ENCODE assay signal across 7 cellular contexts in the genomic region with DNA sequence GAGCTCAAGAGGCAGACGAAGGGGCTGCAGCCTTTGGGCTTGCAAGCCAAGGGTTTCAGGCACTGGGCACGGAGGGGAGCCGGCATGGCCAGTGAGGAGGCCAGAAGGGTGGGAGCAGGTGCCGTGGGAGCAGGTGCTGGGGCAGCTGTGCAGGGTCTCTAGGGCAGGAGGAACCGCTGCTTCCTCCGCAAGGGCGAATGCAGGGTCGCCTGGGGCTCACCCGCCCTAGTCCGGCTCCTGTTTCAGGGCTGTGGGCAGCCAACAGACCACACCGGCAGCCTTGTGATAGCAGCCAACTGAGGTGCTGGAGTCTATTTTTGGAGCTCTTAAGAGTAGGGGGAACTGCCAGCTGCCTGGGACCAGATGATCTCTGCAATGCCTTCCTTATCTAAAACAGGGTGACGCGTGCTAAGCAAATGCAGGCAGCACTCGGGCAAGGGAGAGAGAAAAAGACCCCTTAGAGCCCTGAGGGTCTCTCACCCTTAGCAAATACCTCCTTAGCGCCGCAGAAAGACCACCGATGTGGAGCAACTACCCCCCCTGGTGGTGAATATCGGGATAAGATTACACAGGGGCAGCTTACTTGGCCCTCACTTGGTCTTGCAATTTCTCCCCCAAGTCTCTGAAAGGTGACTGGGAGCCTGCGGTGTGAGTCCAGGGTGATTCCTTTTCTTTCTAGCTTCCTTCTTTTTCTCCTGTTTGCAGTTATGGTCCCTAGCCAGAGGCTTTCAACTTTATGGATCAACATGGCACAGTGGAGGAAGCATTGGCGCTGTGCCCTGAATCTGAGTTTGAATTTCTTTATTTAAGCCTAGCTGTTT. TPM values are rescaled to one million over a fixed set of nuclear protein-coding genes. Genes with fewer than 3 reads are reported as not detected.
DNase-seq lines count a peak whose midpoint lies in the region; ATAC-seq, FAIRE-seq and TF ChIP-seq lines count a peak whose summit lies in the region.

No MANE protein-coding gene starts in this region.

- FAIRE-seq in GM12892 (lab: Jason Lieb, UNC): peak; percentile 80

- TF ChIP-seq POLR2A in GM12892 (IDR thresholded peaks at IDR 0.05; ENCODE audit: low read depth, low read length) (no peak), erythroblast (IDR thresholded peaks at IDR 0.05; ENCODE audit: low read length) (no peak)

- H3K4me1 Mint-ChIP-seq in stimulated activated effector memory CD8-positive, alpha-beta T cell treated with anti-CD3 and anti-CD28 coated beads, Interleukin-12 subunit alpha, Interleukin-12 subunit beta, amount 100 ng/mL, for 72 hours: peaks cover 36% of the 10 kb centered on the region

- H3K27ac Mint-ChIP-seq in stimulated activated effector memory CD8-positive, alpha-beta T cell treated with anti-CD3 and anti-CD28 coated beads, Interleukin-12 subunit alpha, Interleukin-12 subunit beta, amount 100 ng/mL, for 72 hours: no peak overlapping the region

- H3K36me3 Mint-ChIP-seq in stimulated activated effector memory CD8-positive, alpha-beta T cell treated with anti-CD3 and anti-CD28 coated beads, Interleukin-12 subunit alpha, Interleukin-12 subunit beta, amount 100 ng/mL, for 72 hours: no peaks in the 10 kb centered on the region

- peak overlapping the region; percentile 19 for H3K4me3 Mint-ChIP-seq in stimulated activated effector memory CD8-positive, alpha-beta T cell treated with anti-CD3 and anti-CD28 coated beads, Interleukin-12 subunit alpha, Interleukin-12 subunit beta, amount 100 ng/mL, for 72 hours

- H3K9me3 Mint-ChIP-seq in stimulated activated effector memory CD8-positive, alpha-beta T cell treated with anti-CD3 and anti-CD28 coated beads, Interleukin-12 subunit alpha, Interleukin-12 subunit beta, amount 100 ng/mL, for 72 hours: no peaks in the 10 kb centered on the region

- peak; percentile 58 for DNase-seq in GM12892 (ENCODE audit: insufficient read length)
- DNase-seq in HT1080 (ENCODE audit: low read depth): peak; percentile 58
- peak; percentile 45 for DNase-seq in NOMO-1 treated with DMSO at 0.1 percent for 48 hours (lab: John Stamatoyannopoulos, UW; ENCODE audit: unreplicated experiment)
- peak; percentile 26 to 77 (median 50) for DNase-seq in activated CD8-positive, alpha-beta memory T cell treated with anti-CD3 and anti-CD28 coated beads for 48 hours (ENCODE audit: low read depth in 2 of 3, low spot score in 2 of 3)
- DNase-seq in erythroblast (lab: John Stamatoyannopoulos, UW): peak; percentile 82 to 91
- DNase-seq in myocyte (ENCODE audit: low read depth): peak; percentile 97
- DNase-seq in stimulated activated effector memory CD8-positive, alpha-beta T cell treated with anti-CD3 and anti-CD28 coated beads, Interleukin-12 subunit alpha, Interleukin-12 subunit beta, amount 100 ng/mL, for 72 hours (ENCODE audit: low spot score in 2 of 2): peak; percentile 70 to 89

- peak; percentile 81 for ATAC-seq in stimulated activated effector memory CD8-positive, alpha-beta T cell treated with anti-CD3 and anti-CD28 coated beads, Interleukin-12 subunit alpha, Interleukin-12 subunit beta, amount 100 ng/mL, for 72 hours

RNA-seq across cellular contexts. Expression of gene MAPKAPK2, which starts 20.7 kb away (rescaled TPM):
- 37.5 TPM for polyA plus RNA-seq in GM12892 (2012; ENCODE audit: missing spikeins)
- total RNA-seq in HT1080 (2014; rRNA removed; shearing (Covaris generic)): 41.7 and 51.1 TPM in 2 replicates
- polyA plus RNA-seq in HT1080 (2015; cell fraction: cytosol; rRNA removed): 52.6 and 58.3 TPM in 2 replicates
- 50.6 and 51.9 TPM in 2 replicates for polyA plus RNA-seq in HT1080 (2015; cell fraction: nucleus; rRNA removed)
- 67.2 and 74.5 TPM in 2 replicates for total RNA-seq in myocyte
- polyA plus RNA-seq in myocyte (2012): 73.9 TPM

RNA-seq across cellular contexts. Expression of gene DYRK3, which starts 28.7 kb away (rescaled TPM):
- 6.0 TPM for polyA plus RNA-seq in GM12892 (2012; ENCODE audit: missing spikeins)
- 40.4 and 43.0 TPM in 2 replicates for total RNA-seq in HT1080 (2014; rRNA removed; shearing (Covaris generic))
- polyA plus RNA-seq in HT1080 (2015; cell fraction: cytosol; rRNA removed): 22.8 and 25.1 TPM in 2 replicates
- 34.3 and 35.3 TPM in 2 replicates for polyA plus RNA-seq in HT1080 (2015; cell fraction: nucleus; rRNA removed)
- 11.5 and 14.9 TPM in 2 replicates for total RNA-seq in myocyte
- 7.0 TPM for polyA plus RNA-seq in myocyte (2012)

RNA-seq across cellular contexts. Expression of gene EIF2D, which starts 51.8 kb away (rescaled TPM):
- polyA plus RNA-seq in GM12892 (2012; ENCODE audit: missing spikeins): 81.9 TPM
- total RNA-seq in HT1080 (2014; rRNA removed; shearing (Covaris generic)): 66.6 and 83.6 TPM in 2 replicates
- polyA plus RNA-seq in HT1080 (2015; cell fraction: cytosol; rRNA removed): 73.8 and 80.9 TPM in 2 replicates
- polyA plus RNA-seq in HT1080 (2015; cell fraction: nucleus; rRNA removed): 81.7 and 88.2 TPM in 2 replicates
- 36.7 and 42.7 TPM in 2 replicates for total RNA-seq in myocyte
- 43.5 TPM for polyA plus RNA-seq in myocyte (2012)

Comparison
In these comparisons a context has a peak if more than half of its experiments do, and no peak if none do; other contexts are left out.
1. Peak in every context shown above with its lines: DNase-seq and ATAC-seq.
2. DNase-seq: peak in every context shown above with its lines; median percentile 97 in myocyte; 86 in erythroblast; 80 in stimulated activated effector memory CD8-positive, alpha-beta T cell treated with anti-CD3 and anti-CD28 coated beads, Interleukin-12 subunit alpha, Interleukin-12 subunit beta, amount 100 ng/mL, for 72 hours; 58 in GM12892; 58 in HT1080; 50 in activated CD8-positive, alpha-beta memory T cell treated with anti-CD3 and anti-CD28 coated beads for 48 hours; 45 in NOMO-1 treated with DMSO at 0.1 percent for 48 hours.